Comparison of ENCODE assay signal across 14 cellular contexts in the genomic region with DNA sequence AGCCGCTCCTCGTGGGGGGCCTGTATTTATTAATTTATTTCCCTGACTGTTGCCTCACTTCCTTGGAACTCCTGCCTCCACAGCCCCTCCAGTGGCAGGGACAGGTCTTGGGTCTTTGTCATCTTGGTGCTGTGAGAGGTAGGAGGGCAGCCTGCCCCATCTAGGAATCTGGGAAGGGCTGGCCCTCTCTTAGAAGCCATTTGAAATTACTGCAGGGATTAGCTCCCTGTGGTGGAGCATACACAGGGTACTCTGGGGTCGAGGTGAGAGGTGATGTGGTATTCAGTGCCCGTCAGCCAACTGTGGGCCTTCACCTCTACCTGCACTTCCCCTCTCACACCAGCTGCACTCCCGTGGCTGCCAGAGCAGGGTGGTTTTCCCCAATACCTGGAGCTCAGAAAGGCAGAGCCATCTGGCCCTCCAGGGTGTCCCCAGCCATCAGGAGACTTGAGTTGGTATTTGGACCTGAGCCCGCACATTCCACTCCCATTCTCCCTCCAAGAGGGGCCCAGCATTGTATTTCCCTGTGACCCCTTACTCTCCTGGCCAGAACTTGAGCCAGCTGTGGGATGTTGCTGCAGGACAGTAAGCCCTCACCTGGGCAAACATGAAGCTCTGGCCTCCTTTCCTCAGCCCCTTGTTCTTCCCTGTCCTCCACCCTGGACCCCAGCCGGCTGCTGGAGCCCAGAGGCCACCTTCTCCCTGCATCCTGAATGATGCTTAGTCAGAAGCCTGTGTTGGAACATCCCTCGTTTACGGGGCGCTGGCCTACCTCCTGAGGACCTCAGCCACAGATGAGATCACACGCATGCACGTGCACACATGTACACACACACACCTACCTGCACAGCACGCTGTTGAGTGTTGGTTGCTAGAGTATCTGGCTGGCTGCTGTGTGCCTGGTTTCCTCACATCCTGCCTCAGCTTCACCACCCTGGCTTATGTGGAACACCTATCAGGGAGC. TPM values are rescaled to one million over a fixed set of nuclear protein-coding genes. Genes with fewer than 3 reads are reported as not detected.
DNase-seq lines count a peak whose midpoint lies in the region; TF ChIP-seq lines count a peak whose summit lies in the region.
"Had no signal": no experiment of that assay in that cellular context is flagged by ENCODE, and none has a peak within 500 bp of the region (broad histone marks: within the 10 kb centered on the region; RNA-seq: fewer than 3 reads in every experiment).

No MANE protein-coding gene starts in this region.

- H3K27ac Mint-ChIP-seq in MCF 10A (ENCODE audit: low read depth, unreplicated experiment): peak overlapping the region; percentile 9
- no peak overlapping the region for H3K27ac Mint-ChIP-seq in activated CD4-positive, alpha-beta memory T cell treated with anti-CD3 and anti-CD28 coated beads, Interleukin-2, amount 10 ng/mL, durations not matched to agents 7 days and 5 days

- TF ChIP-seq EP300 in suprapubic skin (IDR thresholded peaks at IDR 0.05): no peak

- H3K27ac ChIP-seq in breast epithelium (no peak overlapping the region), suprapubic skin (peak overlapping the region; percentile 68)
- H3K27ac ChIP-seq: pancreas, Peyer's patch had no signal

- H3K9me3 ChIP-seq in breast epithelium (no peaks in the 10 kb centered on the region), suprapubic skin (no peaks in the 10 kb centered on the region)
- H3K9me3 ChIP-seq: pancreas, Peyer's patch had no signal

- DNase-seq in MCF 10A (ENCODE audit: unreplicated experiment) (no peak), breast epithelium (ENCODE audit: low spot score in 2 of 2) (no peak), iPS-NIHi11 (ENCODE audit: low spot score) (peak; percentile 42), suprapubic skin (ENCODE audit: low spot score in 2 of 2) (no peak), NCI-H1436 treated with DMSO at 0.1 percent for 48 hours (lab: John Stamatoyannopoulos, UW) (no peak), NCI-H526 (lab: John Stamatoyannopoulos, UW) (no peak)
- no peak for DNase-seq in activated CD4-positive, alpha-beta memory T cell treated with anti-CD3 and anti-CD28 coated beads, Interleukin-2, amount 10 ng/mL, durations not matched to agents 7 days and 5 days
- DNase-seq in stimulated activated naive CD4-positive, alpha-beta T cell treated with Interleukin-2 at 50 U/mL for 16 hours (lab: John Stamatoyannopoulos, UW): no peak
- DNase-seq: activated naive CD4-positive, alpha-beta T cell treated with anti-CD3 and anti-CD28 coated beads, Interleukin-2, amount 50 U/mL, for 16 hours; DMS79 treated with DMSO at 0.1 percent for 48 hours; NCI-H1417; Peyer's patch had no signal

- H3K4me3 ChIP-seq in breast epithelium (no peak overlapping the region), suprapubic skin (no peak overlapping the region)
- H3K4me3 ChIP-seq: lung, pancreas, Peyer's patch had no signal

- H3K4me3 Mint-ChIP-seq in MCF 10A (ENCODE audit: unreplicated experiment): no peak overlapping the region
- peak overlapping the region; percentile 59 for H3K4me3 Mint-ChIP-seq in activated CD4-positive, alpha-beta memory T cell treated with anti-CD3 and anti-CD28 coated beads, Interleukin-2, amount 10 ng/mL, durations not matched to agents 7 days and 5 days

- H3K9me3 Mint-ChIP-seq in MCF 10A (ENCODE audit: unreplicated experiment): no peaks in the 10 kb centered on the region
- no peaks in the 10 kb centered on the region for H3K9me3 Mint-ChIP-seq in activated CD4-positive, alpha-beta memory T cell treated with anti-CD3 and anti-CD28 coated beads, Interleukin-2, amount 10 ng/mL, durations not matched to agents 7 days and 5 days

- BruUV-seq in MCF 10A (replicated peaks; lab: Mats Ljungman, UMichigan): no TSS peak

- 56% methylated on average over 10 of the region's 13 CpGs for WGBS in suprapubic skin

- H3K27me3 ChIP-seq in breast epithelium (no peaks in the 10 kb centered on the region), suprapubic skin (no peaks in the 10 kb centered on the region)
- H3K27me3 ChIP-seq: pancreas, Peyer's patch had no signal

- H3K4me1 ChIP-seq in breast epithelium (no peaks in the 10 kb centered on the region), suprapubic skin (peaks cover 37% of the 10 kb centered on the region)

- peaks cover 35% of the 10 kb centered on the region for H3K36me3 Mint-ChIP-seq in MCF 10A (ENCODE audit: insufficient read depth, unreplicated experiment)
- H3K36me3 Mint-ChIP-seq in activated CD4-positive, alpha-beta memory T cell treated with anti-CD3 and anti-CD28 coated beads, Interleukin-2, amount 10 ng/mL, durations not matched to agents 7 days and 5 days (ENCODE audit: low read depth): peaks cover 22% of the 10 kb centered on the region

- TF ChIP-seq CTCF in MCF 10A (IDR thresholded peaks at IDR 0.05; ENCODE audit: unreplicated experiment): no peak
- no peak for TF ChIP-seq CTCF in breast epithelium (IDR thresholded peaks at IDR 0.05)
- TF ChIP-seq CTCF in suprapubic skin (IDR thresholded peaks at IDR 0.05): no peak

- intact Hi-C loops in MCF 10A (cut with micrococcal nuclease): loop anchor here (5.0 kb wide), 2 partner anchors 76 to 146 kb away; a partner anchor contains a TSS
- intact Hi-C loops in breast epithelium (cut with DNase I; ENCODE audit: low total_unique reads): no loop called here

- POLR2A ChIA-PET in MCF 10A (lab: Yijun Ruan, JAX): interaction anchor here (0.5 to 3.8 kb wide), 5 partner anchors 48 to 158 kb away, joined by 4 to 19 read pairs (median 6); a partner anchor contains a TSS
- POLR2A ChIA-PET in activated CD4-positive, alpha-beta memory T cell treated with anti-CD3 and anti-CD28 coated beads, Interleukin-2, amount 10 ng/mL, durations not matched to agents 7 days and 5 days (lab: Charles Lee): interaction anchor here (0.9 to 2.8 kb wide), 5 partner anchors 14 to 70 kb away, joined by 3 to 8 read pairs (median 3); a partner anchor contains a TSS

- peaks cover 6% of the 10 kb centered on the region for H3K4me1 Mint-ChIP-seq in MCF 10A (ENCODE audit: insufficient read depth, unreplicated experiment)
- H3K4me1 Mint-ChIP-seq in activated CD4-positive, alpha-beta memory T cell treated with anti-CD3 and anti-CD28 coated beads, Interleukin-2, amount 10 ng/mL, durations not matched to agents 7 days and 5 days: peaks cover 25% of the 10 kb centered on the region

- H3K27me3 Mint-ChIP-seq in MCF 10A (ENCODE audit: insufficient read depth, unreplicated experiment): no peaks in the 10 kb centered on the region
- peaks cover 3% of the 10 kb centered on the region for H3K27me3 Mint-ChIP-seq in activated CD4-positive, alpha-beta memory T cell treated with anti-CD3 and anti-CD28 coated beads, Interleukin-2, amount 10 ng/mL, durations not matched to agents 7 days and 5 days

- TF ChIP-seq POLR2A in breast epithelium (IDR thresholded peaks at IDR 0.05): no peak
- TF ChIP-seq POLR2A in suprapubic skin (IDR thresholded peaks at IDR 0.05): no peak

- H3K36me3 ChIP-seq in breast epithelium: no peaks in the 10 kb centered on the region
- peaks cover 54% of the 10 kb centered on the region for H3K36me3 ChIP-seq in suprapubic skin

- CTCF ChIA-PET in MCF 10A (lab: Yijun Ruan, JAX): interaction anchor here (0.7 to 1.3 kb wide), 2 partner anchors 14 to 141 kb away, joined by 3 to 8 read pairs; no protein-coding TSS in a partner anchor
- CTCF ChIA-PET in activated CD4-positive, alpha-beta memory T cell treated with anti-CD3 and anti-CD28 coated beads, Interleukin-2, amount 10 ng/mL, durations not matched to agents 7 days and 5 days (lab: Charles Lee): interaction anchor here (2.6 to 4.1 kb wide), 2 partner anchors 15 to 52 kb away, joined by 12 to 31 read pairs; a partner anchor contains a TSS

RNA-seq across cellular contexts. Expression of a gene that starts 2.0 kb away (rescaled TPM):
- total RNA-seq in MCF 10A (2022) (9.2 and 13.3 TPM in 2 replicates), breast epithelium (10 to 100 TPM in 1 of 3 donors, 1 to 10 TPM in 2; 7.8 to 20.8 (median 8.8) TPM), suprapubic skin (10 to 100 TPM; 45.4 to 88.3 (median 60.9) TPM)
- total RNA-seq in activated CD4-positive, alpha-beta memory T cell treated with anti-CD3 and anti-CD28 coated beads, Interleukin-2, amount 10 ng/mL, durations not matched to agents 7 days and 5 days: 10 to 100 TPM; 18.2 to 22.4 TPM

RNA-seq across cellular contexts. Expression of a gene that starts 12.8 kb away (rescaled TPM):
- total RNA-seq in MCF 10A (2022): 3.8 and 5.0 TPM in 2 replicates
- 10 to 100 TPM in 2 of 3 donors, 1 to 10 TPM in 1; 3.2 to 11.0 (median 10.2) TPM for total RNA-seq in breast epithelium
- total RNA-seq in activated CD4-positive, alpha-beta memory T cell treated with anti-CD3 and anti-CD28 coated beads, Interleukin-2, amount 10 ng/mL, durations not matched to agents 7 days and 5 days: 1 to 10 TPM; 6.0 to 6.8 TPM
- total RNA-seq in suprapubic skin: 100 to 1,000 TPM in 1 of 4 donors, 10 to 100 TPM in 3; 59.7 to 195 (median 73.7) TPM

RNA-seq across cellular contexts. Expression of a gene that starts 51.6 kb away (rescaled TPM):
- total RNA-seq in MCF 10A (2022) (33.2 and 35.0 TPM in 2 replicates), breast epithelium (10 to 100 TPM; 11.5 to 29.3 (median 24.3) TPM), suprapubic skin (100 to 1,000 TPM in 1 of 4 donors, 10 to 100 TPM in 3; 69.3 to 157 (median 81.6) TPM)
- total RNA-seq in activated CD4-positive, alpha-beta memory T cell treated with anti-CD3 and anti-CD28 coated beads, Interleukin-2, amount 10 ng/mL, durations not matched to agents 7 days and 5 days: 10 to 100 TPM; 28.9 to 31.6 TPM

Comparison
In these comparisons a context has a peak if more than half of its experiments do, and no peak if none do; other contexts are left out.
1. RNA of a gene that starts 12.8 kb away (total RNA-seq): 59.7 to 195 TPM in suprapubic skin; 3.2 to 11.0 TPM in breast epithelium, 6.0 to 6.8 TPM in activated CD4-positive, alpha-beta memory T cell treated with anti-CD3 and anti-CD28 coated beads, Interleukin-2, amount 10 ng/mL, durations not matched to agents 7 days and 5 days and 3.8 to 5.0 TPM in MCF 10A; every median in the first group is over 4 times any median in the second.